18 cellular contexts compared by ENCODE assay signal in the genomic region with DNA sequence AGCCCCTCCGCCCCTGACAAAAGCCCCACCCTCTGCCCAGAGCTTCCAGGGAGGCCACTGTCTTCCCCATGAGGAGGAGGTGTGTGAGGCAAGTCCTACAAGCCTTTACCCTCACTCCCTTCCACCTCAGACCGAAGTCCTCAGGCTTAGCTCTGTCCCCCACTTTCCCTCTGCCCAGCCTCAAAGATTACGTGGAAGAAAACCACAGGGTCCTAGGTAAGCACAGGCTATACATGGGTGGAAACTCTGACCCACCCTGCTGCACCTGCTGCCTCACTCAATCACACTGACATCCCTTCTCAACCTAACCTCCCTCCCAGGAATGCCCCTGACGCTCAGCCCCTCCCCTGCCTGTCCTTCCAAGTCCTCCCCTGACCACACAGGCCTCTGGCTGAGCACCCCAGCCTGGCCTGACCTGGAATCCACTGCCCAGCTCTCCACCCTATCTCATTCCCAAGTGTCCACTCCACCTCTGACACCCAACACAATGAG. TPM values are rescaled to one million over a fixed set of nuclear protein-coding genes. Genes with fewer than 3 reads are reported as not detected.
DNase-seq lines count a peak whose midpoint lies in the region; ATAC-seq and TF ChIP-seq lines count a peak whose summit lies in the region.
"Had no signal": no experiment of that assay in that cellular context is flagged by ENCODE, and none has a peak within 500 bp of the region (broad histone marks: within the 10 kb centered on the region; RNA-seq: fewer than 3 reads in every experiment).

No MANE protein-coding gene starts in this region.

- no peak for DNase-seq in activated naive CD8-positive, alpha-beta T cell treated with anti-CD3 and anti-CD28 coated beads, Interleukin-2, amount 50 U/mL, for 24 hours
- DNase-seq in SJCRH30 = peak; percentile 42 to 50
- DNase-seq in myocyte (ENCODE audit: low read depth) = peak; percentile 79
- no peak for DNase-seq in stimulated activated effector memory CD8-positive, alpha-beta T cell treated with anti-CD3 and anti-CD28 coated beads, Interleukin-12 subunit alpha, Interleukin-12 subunit beta, amount 100 ng/mL, for 72 hours (ENCODE audit: low spot score in 2 of 2)
- DNase-seq in GM20000 (ENCODE audit: low spot score) = no peak
- no peak for DNase-seq in GDM1 (lab: John Stamatoyannopoulos, UW)
- DNase-seq: Calu3; NCI-H1436 treated with DMSO at 0.1 percent for 48 hours; NCI-H345; NCI-H69; NK-92 treated with Interleukin-12 subunit alpha and Interleukin-12 subunit beta, amount 100 ng/mL, for 24 hours had no signal

- no peak overlapping the region for H3K27ac ChIP-seq in SJCRH30
- H3K27ac ChIP-seq: A549, RWPE1 had no signal

- peaks cover 16% of the 10 kb centered on the region for H3K4me1 Mint-ChIP-seq in activated naive CD8-positive, alpha-beta T cell (ENCODE audit: low read depth)
- peaks cover 17% of the 10 kb centered on the region for H3K4me1 Mint-ChIP-seq in activated naive CD8-positive, alpha-beta T cell treated with anti-CD3 and anti-CD28 coated beads, Interleukin-2, amount 50 U/mL, for 24 hours
- H3K4me1 Mint-ChIP-seq in stimulated activated effector memory CD8-positive, alpha-beta T cell treated with anti-CD3 and anti-CD28 coated beads, Interleukin-12 subunit alpha, Interleukin-12 subunit beta, amount 100 ng/mL, for 72 hours = peaks cover 32% of the 10 kb centered on the region

- no peaks in the 10 kb centered on the region for H3K9me3 ChIP-seq in SJCRH30 (replicated peaks)

- no peaks in the 10 kb centered on the region for H3K36me3 ChIP-seq in SJCRH30

- no peaks in the 10 kb centered on the region for H3K27me3 Mint-ChIP-seq in activated naive CD8-positive, alpha-beta T cell
- no peaks in the 10 kb centered on the region for H3K27me3 Mint-ChIP-seq in activated naive CD8-positive, alpha-beta T cell treated with anti-CD3 and anti-CD28 coated beads, Interleukin-2, amount 50 U/mL, for 24 hours
- H3K27me3 Mint-ChIP-seq: IgD-negative memory B cell had no signal

- H3K27me3 ChIP-seq in SJCRH30 = no peaks in the 10 kb centered on the region

- peak overlapping the region; percentile 5 for H3K27ac Mint-ChIP-seq in activated naive CD8-positive, alpha-beta T cell
- H3K27ac Mint-ChIP-seq in activated naive CD8-positive, alpha-beta T cell treated with anti-CD3 and anti-CD28 coated beads, Interleukin-2, amount 50 U/mL, for 24 hours = no peak overlapping the region
- peak overlapping the region; percentile 39 for H3K27ac Mint-ChIP-seq in stimulated activated effector memory CD8-positive, alpha-beta T cell treated with anti-CD3 and anti-CD28 coated beads, Interleukin-12 subunit alpha, Interleukin-12 subunit beta, amount 100 ng/mL, for 72 hours
- H3K27ac Mint-ChIP-seq: GM23338 had no signal

- no peaks in the 10 kb centered on the region for H3K9me3 Mint-ChIP-seq in activated naive CD8-positive, alpha-beta T cell (ENCODE audit: low read depth)
- no peaks in the 10 kb centered on the region for H3K9me3 Mint-ChIP-seq in activated naive CD8-positive, alpha-beta T cell treated with anti-CD3 and anti-CD28 coated beads, Interleukin-2, amount 50 U/mL, for 24 hours
- H3K9me3 Mint-ChIP-seq in stimulated activated effector memory CD8-positive, alpha-beta T cell treated with anti-CD3 and anti-CD28 coated beads, Interleukin-12 subunit alpha, Interleukin-12 subunit beta, amount 100 ng/mL, for 72 hours = no peaks in the 10 kb centered on the region
- H3K9me3 Mint-ChIP-seq: GM23338, IgD-negative memory B cell had no signal

- H3K4me1 ChIP-seq in SJCRH30 = peaks cover 19% of the 10 kb centered on the region

- TF ChIP-seq CTCF in GM20000 (IDR thresholded peaks at IDR 0.05; ENCODE audit: extremely low read depth, missing control alignments) = no peak

- ATAC-seq in activated naive CD8-positive, alpha-beta T cell treated with anti-CD3 and anti-CD28 coated beads, Interleukin-2, amount 50 U/mL, for 24 hours = no peak
- ATAC-seq in stimulated activated effector memory CD8-positive, alpha-beta T cell treated with anti-CD3 and anti-CD28 coated beads, Interleukin-12 subunit alpha, Interleukin-12 subunit beta, amount 100 ng/mL, for 72 hours = no peak
- ATAC-seq in HG02870 (IDR thresholded peaks at IDR 0.05; ENCODE audit: unreplicated experiment) = no peak
- ATAC-seq: A549, GM23338 had no signal

- H3K4me3 ChIP-seq in SJCRH30 = no peak overlapping the region
- H3K4me3 ChIP-seq: A549 had no signal

- H3K4me3 Mint-ChIP-seq in activated naive CD8-positive, alpha-beta T cell = no peak overlapping the region
- no peak overlapping the region for H3K4me3 Mint-ChIP-seq in activated naive CD8-positive, alpha-beta T cell treated with anti-CD3 and anti-CD28 coated beads, Interleukin-2, amount 50 U/mL, for 24 hours
- no peak overlapping the region for H3K4me3 Mint-ChIP-seq in stimulated activated effector memory CD8-positive, alpha-beta T cell treated with anti-CD3 and anti-CD28 coated beads, Interleukin-12 subunit alpha, Interleukin-12 subunit beta, amount 100 ng/mL, for 72 hours
- H3K4me3 Mint-ChIP-seq: CD14-positive monocyte, GM23338 had no signal

- H3K36me3 Mint-ChIP-seq in activated naive CD8-positive, alpha-beta T cell = peaks cover 8% of the 10 kb centered on the region
- no peaks in the 10 kb centered on the region for H3K36me3 Mint-ChIP-seq in activated naive CD8-positive, alpha-beta T cell treated with anti-CD3 and anti-CD28 coated beads, Interleukin-2, amount 50 U/mL, for 24 hours (ENCODE audit: low read depth)
- peaks cover 13% of the 10 kb centered on the region for H3K36me3 Mint-ChIP-seq in stimulated activated effector memory CD8-positive, alpha-beta T cell treated with anti-CD3 and anti-CD28 coated beads, Interleukin-12 subunit alpha, Interleukin-12 subunit beta, amount 100 ng/mL, for 72 hours

RNA-seq across cellular contexts. Expression of a gene that starts 3.6 kb away (rescaled TPM):
- 19.0 and 22.1 TPM in 2 replicates for total RNA-seq in SJCRH30 (2014; rRNA removed; shearing (Covaris generic))
- total RNA-seq in myocyte = 52.2 and 62.2 TPM in 2 replicates
- polyA plus RNA-seq in myocyte (2012) = 59.3 TPM

RNA-seq across cellular contexts. Expression of a gene that starts 38.0 kb away (rescaled TPM):
- 6.0 and 10.3 TPM in 2 replicates for total RNA-seq in SJCRH30 (2014; rRNA removed; shearing (Covaris generic))
- total RNA-seq in myocyte = 19.0 TPM in 2 replicates
- 39.8 TPM for polyA plus RNA-seq in myocyte (2012)

RNA-seq across cellular contexts. Expression of a gene that starts 58.4 kb away (rescaled TPM):
- 2.9 and 6.8 TPM in 2 replicates for total RNA-seq in SJCRH30 (2014; rRNA removed; shearing (Covaris generic))
- 17.3 and 23.0 TPM in 2 replicates for total RNA-seq in myocyte
- polyA plus RNA-seq in myocyte (2012) = 10.3 TPM

Comparison
In these comparisons a context has a peak if more than half of its experiments do, and no peak if none do; other contexts are left out.
1. DNase-seq: peak in SJCRH30 (2 of 2) and myocyte (single experiment); none in activated naive CD8-positive, alpha-beta T cell treated with anti-CD3 and anti-CD28 coated beads, Interleukin-2, amount 50 U/mL, for 24 hours (single experiment), stimulated activated effector memory CD8-positive, alpha-beta T cell treated with anti-CD3 and anti-CD28 coated beads, Interleukin-12 subunit alpha, Interleukin-12 subunit beta, amount 100 ng/mL, for 72 hours (0 of 2), GM20000 (single experiment) and GDM1 (single experiment).